Comparison of ENCODE assay signal across 11 cellular contexts in the genomic region with DNA sequence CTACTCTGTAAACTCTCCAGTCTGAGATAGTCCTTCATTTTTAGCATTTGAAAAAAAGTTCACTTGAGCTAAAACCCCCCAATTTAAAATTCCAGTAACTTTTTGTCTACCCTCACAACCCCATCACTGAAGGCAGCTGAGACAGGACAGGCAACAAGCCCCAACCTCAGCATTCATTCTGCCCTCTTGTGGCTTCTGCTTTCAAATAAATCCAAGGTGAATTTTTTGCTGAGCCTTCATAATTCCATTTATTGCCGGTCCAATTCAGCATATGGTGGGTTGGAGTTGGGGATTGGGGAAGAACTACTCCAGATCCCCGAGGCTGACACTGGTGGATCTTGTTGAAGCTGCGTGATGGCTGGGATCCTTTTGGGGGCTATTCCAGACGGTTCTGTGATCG.
DNase-seq lines count a peak whose midpoint lies in the region; ATAC-seq and TF ChIP-seq lines count a peak whose summit lies in the region.
"Had no signal": no experiment of that assay in that cellular context is flagged by ENCODE, and none has a peak within 500 bp of the region (broad histone marks: within the 10 kb centered on the region; RNA-seq: fewer than 3 reads in every experiment).

No MANE protein-coding gene starts in this region.

- H2BK5ac ChIP-seq in mesendoderm (ENCODE audit: low read length) = no peak overlapping the region

- no peak overlapping the region for H2BK120ac ChIP-seq in mesendoderm (ENCODE audit: low read depth, low read length)

- H3K4me2 ChIP-seq in mesendoderm (ENCODE audit: low read length) = no peak overlapping the region

- peaks cover 2% of the 10 kb centered on the region for H3K4me1 ChIP-seq in mesendoderm (ENCODE audit: control insufficient read depth, low read depth, low read length)
- H3K4me1 ChIP-seq: SJSA1 had no signal

- H3K4ac ChIP-seq in mesendoderm (ENCODE audit: low read depth, low read length) = no peak overlapping the region

- no peak overlapping the region for H2AK5ac ChIP-seq in mesendoderm (ENCODE audit: low read length)

- ATAC-seq in HG02798 (IDR thresholded peaks at IDR 0.05; ENCODE audit: poor library complexity, unreplicated experiment) (no peak), GM21390 (IDR thresholded peaks at IDR 0.05; ENCODE audit: unreplicated experiment) (no peak), HG02678 (IDR thresholded peaks at IDR 0.05; ENCODE audit: unreplicated experiment) (no peak), GM19328 (IDR thresholded peaks at IDR 0.05; ENCODE audit: unreplicated experiment) (no peak)
- ATAC-seq: esophagus mucosa had no signal

- no CpG with 5 or more reads among the region's 5 CpGs for WGBS in mesendoderm (ENCODE audit: extremely low coverage, insufficient coverage, low lambda C conversion rate)

- H3K27ac ChIP-seq in C4-2B (no peak overlapping the region), mesendoderm (ENCODE audit: low read depth, low read length) (no peak overlapping the region)
- H3K27ac ChIP-seq: SJSA1 had no signal

- H3K4me3 ChIP-seq in epithelial cell of esophagus (ENCODE audit: low read length) (no peak overlapping the region), mesendoderm (ENCODE audit: low read length) (no peak overlapping the region)
- H3K4me3 ChIP-seq: SJSA1 had no signal

- no peak overlapping the region for H3K9ac ChIP-seq in mesendoderm (ENCODE audit: low read length)

- H3K36me3 ChIP-seq in mesendoderm (ENCODE audit: control insufficient read depth, insufficient read depth, low read length) = no peaks in the 10 kb centered on the region
- H3K36me3 ChIP-seq: SJSA1 had no signal

- no peaks in the 10 kb centered on the region for H3K27me3 ChIP-seq in mesendoderm (ENCODE audit: insufficient read depth, low read length, poor library complexity)
- H3K27me3 ChIP-seq: SJSA1 had no signal

- no peak overlapping the region for H3K18ac ChIP-seq in mesendoderm (ENCODE audit: low read length)

- no peak overlapping the region for H4K5ac ChIP-seq in mesendoderm (ENCODE audit: low read length)

- TF ChIP-seq CTCF in C4-2B (conservative IDR thresholded peaks at IDR 0.05) (peak; percentile 34), epithelial cell of esophagus (IDR thresholded peaks at IDR 0.05; ENCODE audit: insufficient read depth, low read depth, low read length, missing control alignments) (peak; percentile 55)

- peak; percentile 26 for DNase-seq in NCI-H69 (lab: John Stamatoyannopoulos, UW)
- peak; percentile 51 for DNase-seq in epithelial cell of esophagus (ENCODE audit: low read depth)
- peak; percentile 23 for DNase-seq in mesendoderm
- DNase-seq: NCI-H2081 treated with DMSO at 0.1 percent for 48 hours had no signal

- H4K8ac ChIP-seq in mesendoderm (ENCODE audit: low read depth, low read length) = no peak overlapping the region

- H3K56ac ChIP-seq in mesendoderm (ENCODE audit: low read length) = no peak overlapping the region

- no peaks in the 10 kb centered on the region for H3K79me1 ChIP-seq in mesendoderm (ENCODE audit: low read length)

- no peak overlapping the region for H3K23ac ChIP-seq in mesendoderm (ENCODE audit: low read length)

- no peak overlapping the region for H2BK15ac ChIP-seq in mesendoderm (replicated peaks; ENCODE audit: low read depth)

- no peaks in the 10 kb centered on the region for H3K79me2 ChIP-seq in mesendoderm (ENCODE audit: control insufficient read depth, insufficient read depth, low read length)
